Comparison of ENCODE assay signal across 11 cellular contexts in genomic region chr6:107080036-107080435, GRCh38. TPM values are rescaled to one million over a fixed set of nuclear protein-coding genes. Genes with fewer than 3 reads are reported as not detected.
DNase-seq lines count a peak whose midpoint lies in the region; ATAC-seq and TF ChIP-seq lines count a peak whose summit lies in the region.
"Had no signal": no experiment of that assay in that cellular context is flagged by ENCODE, and none has a peak within 500 bp of the region (broad histone marks: within the 10 kb centered on the region; RNA-seq: fewer than 3 reads in every experiment).

No MANE protein-coding gene starts in this region.

- H3K4me3 ChIP-seq in brain microvascular endothelial cell (ENCODE audit: low read depth, low read length), result no peak overlapping the region

- H3K27me3 Mint-ChIP-seq in HFFc6 (ENCODE audit: insufficient read depth) (no peaks in the 10 kb centered on the region), nephron progenitor cell (ENCODE audit: low read depth, poor library complexity) (no peaks in the 10 kb centered on the region)

- in situ Hi-C loops in brain microvascular endothelial cell (cut with HindIII; ENCODE audit: low pct_ligation_motif_present, low sequenced_read_pairs), result no loop called here

- H3K9me3 Mint-ChIP-seq in HFFc6 (peaks cover 11% of the 10 kb centered on the region; the same call in 1 of the 2 replicates), nephron progenitor cell (peaks cover 7% of the 10 kb centered on the region)

- H3K36me3 ChIP-seq in brain microvascular endothelial cell (replicated peaks), result no peaks in the 10 kb centered on the region

- no peak overlapping the region for H3K27ac ChIP-seq in brain microvascular endothelial cell

- H3K4me1 Mint-ChIP-seq in HFFc6 (ENCODE audit: low read depth), result no peaks in the 10 kb centered on the region; the same call in 1 of the 2 replicates
- H3K4me1 Mint-ChIP-seq in nephron progenitor cell, result peaks cover 27% of the 10 kb centered on the region

- ATAC-seq in GM19324 (IDR thresholded peaks at IDR 0.05; ENCODE audit: low FRiP score, unreplicated experiment), result no peak

- peak; percentile 6 for DNase-seq in NCI-H2227 (lab: John Stamatoyannopoulos, UW; ENCODE audit: unreplicated experiment)
- no peak for DNase-seq in NCI-H2227 treated with DMSO at 0.1 percent for 48 hours (lab: John Stamatoyannopoulos, UW)
- no peak for DNase-seq in HFFc6
- no peak for DNase-seq in brain microvascular endothelial cell
- DNase-seq in nephron progenitor cell, result no peak
- no peak for DNase-seq in T-helper 1 cell
- no peak for DNase-seq in NCI-H774 (lab: John Stamatoyannopoulos, UW)
- DNase-seq: AML-193; central memory CD4-positive, alpha-beta T cell; NCI-H1694 treated with DMSO at 0.1 percent for 48 hours had no signal

- no peak overlapping the region for H3K4me3 Mint-ChIP-seq in HFFc6
- no peak overlapping the region for H3K4me3 Mint-ChIP-seq in nephron progenitor cell

- peaks cover 8% of the 10 kb centered on the region; the same call in 1 of the 2 replicates for H3K36me3 Mint-ChIP-seq in HFFc6 (ENCODE audit: low read depth)
- H3K36me3 Mint-ChIP-seq in nephron progenitor cell (ENCODE audit: low read depth), result peaks cover 49% of the 10 kb centered on the region

- no peak overlapping the region for H3K27ac Mint-ChIP-seq in HFFc6
- no peak overlapping the region for H3K27ac Mint-ChIP-seq in nephron progenitor cell

- TF ChIP-seq CTCF in HFFc6 (IDR thresholded peaks at IDR 0.05) (peak; percentile 46), brain microvascular endothelial cell (IDR thresholded peaks at IDR 0.05; ENCODE audit: low read depth, low read length, missing control alignments) (peak; percentile 50), nephron progenitor cell (IDR thresholded peaks at IDR 0.05) (peak; percentile 11)

- no peaks in the 10 kb centered on the region for H3K27me3 ChIP-seq in brain microvascular endothelial cell (replicated peaks)

RNA-seq across cellular contexts. Expression of gene BEND3, which starts 35.3 kb away (rescaled TPM):
- total RNA-seq in HFFc6 (2021; fragmentation: NEBNext Ultra II Directional; extraction: Animal tissue kit (Norgen Biotek cat#: 25700)), result 1 to 10 TPM; 1.9 to 2.3 (median 2.1) TPM

RNA-seq across cellular contexts. Expression of gene MTRES1, which starts 52.0 kb away (rescaled TPM):
- total RNA-seq in HFFc6 (2021; fragmentation: NEBNext Ultra II Directional; extraction: Animal tissue kit (Norgen Biotek cat#: 25700)), result 10 to 100 TPM; 17.0 to 22.7 (median 18.2) TPM
